29 cellular contexts compared by ENCODE assay signal in the genomic region with DNA sequence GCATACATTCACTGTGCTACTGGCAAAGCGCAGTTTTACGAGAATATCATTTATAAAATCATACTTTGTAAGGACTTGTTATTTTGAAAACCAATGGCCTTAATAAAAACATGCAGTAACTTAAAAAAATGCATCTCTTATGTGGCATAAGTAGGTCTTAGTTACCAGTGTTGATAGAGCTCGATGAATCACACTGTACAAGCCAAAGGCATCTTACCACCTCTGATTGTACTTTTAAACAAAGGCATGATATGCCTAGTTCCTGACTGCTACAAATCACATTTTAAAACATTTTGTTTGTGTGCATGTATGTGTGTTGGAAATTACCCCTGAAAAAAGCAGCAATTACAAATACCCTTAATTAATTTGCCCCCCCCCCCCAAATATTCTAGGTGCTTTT. TPM values are rescaled to one million over a fixed set of nuclear protein-coding genes. Genes with fewer than 3 reads are reported as not detected.
A peak's percentile ranks its signal among the peaks of the same experiment; 100 is the strongest.
DNase-seq lines count a peak whose midpoint lies in the region; ATAC-seq, FAIRE-seq and TF ChIP-seq lines count a peak whose summit lies in the region.
"Had no signal": no experiment of that assay in that cellular context is flagged by ENCODE, and none has a peak within 500 bp of the region (broad histone marks: within the 10 kb centered on the region; RNA-seq: fewer than 3 reads in every experiment).

No MANE protein-coding gene starts in this region.

- no peak for TF ChIP-seq POLR2A in GM12891 (IDR thresholded peaks at IDR 0.05; ENCODE audit: low read depth, low read length)

- H3K9me3 ChIP-seq in HUES6 (ENCODE audit: control insufficient read depth, insufficient read depth, low read depth, low read length) (no peaks in the 10 kb centered on the region), iPS-20b (ENCODE audit: insufficient read depth, low read depth, low read length) (no peaks in the 10 kb centered on the region)
- H3K9me3 ChIP-seq: esophagus muscularis mucosa, prostate gland, sigmoid colon had no signal

- no peak for DNase-seq in GM12891 (ENCODE audit: insufficient read length, low spot score)
- no peak for DNase-seq in activated effector memory CD4-positive, alpha-beta T cell treated with anti-CD3 and anti-CD28 coated beads, Interleukin-2, amount 50 U/mL, for 16 hours
- DNase-seq in A172 (ENCODE audit: low spot score): no peak
- DNase-seq in activated CD4-positive, alpha-beta memory T cell treated with anti-CD3 and anti-CD28 coated beads for 36 hours: no peak
- DNase-seq: activated CD4-positive, alpha-beta T cell treated with anti-CD3 and anti-CD28 coated beads, Interleukin-2, amount 50 U/mL, for 1 hour; dorsolateral prefrontal cortex; EL; head of caudate nucleus; kidney glomerular epithelial cell; NCI-H1048; NCI-H1694 treated with DMSO at 0.1 percent for 48 hours; NCI-H446 treated with DMSO at 0.1 percent for 48 hours; NCI-H774; SIG-M5; sigmoid colon; T1000; trophoblast cell had no signal

- H3K36me3 Mint-ChIP-seq in activated naive CD8-positive, alpha-beta T cell: peaks cover 3% of the 10 kb centered on the region
- H3K36me3 Mint-ChIP-seq in activated CD4-positive, alpha-beta memory T cell treated with anti-CD3 and anti-CD28 coated beads for 36 hours: peaks cover 10% of the 10 kb centered on the region

- POLR2A ChIA-PET in activated CD4-positive, alpha-beta memory T cell treated with anti-CD3 and anti-CD28 coated beads for 36 hours (lab: Charles Lee): interaction anchor here (0.5 to 1.1 kb wide), 2 partner anchors 48 to 58 kb away, joined by 3 read pairs; no protein-coding TSS in a partner anchor

- H3K9ac ChIP-seq in HUES6 (ENCODE audit: low read length): no peak overlapping the region
- no peak overlapping the region for H3K9ac ChIP-seq in iPS-20b (ENCODE audit: low read depth, low read length)
- H3K9ac ChIP-seq: BLaER1 had no signal

- H3K4me1 ChIP-seq in HUES6 (ENCODE audit: control insufficient read depth, insufficient read depth, low read length) (peaks cover 14% of the 10 kb centered on the region), iPS-20b (ENCODE audit: insufficient read depth, low read length) (peaks cover 14% of the 10 kb centered on the region)
- H3K4me1 ChIP-seq: esophagus muscularis mucosa, foreskin keratinocyte, prostate gland, sigmoid colon had no signal

- H3K36me3 ChIP-seq in HUES6 (ENCODE audit: control insufficient read depth, insufficient read depth, low read length): peaks cover 12% of the 10 kb centered on the region
- no peaks in the 10 kb centered on the region for H3K36me3 ChIP-seq in iPS-20b (ENCODE audit: insufficient read depth, low read depth, low read length)
- H3K36me3 ChIP-seq: prostate gland, sigmoid colon had no signal

- H3K27ac Mint-ChIP-seq in activated naive CD8-positive, alpha-beta T cell: peak overlapping the region; percentile 76
- H3K27ac Mint-ChIP-seq in activated CD4-positive, alpha-beta memory T cell treated with anti-CD3 and anti-CD28 coated beads for 36 hours: no peak overlapping the region
- H3K27ac Mint-ChIP-seq: brain had no signal

- peaks cover 45% of the 10 kb centered on the region for H3K4me1 Mint-ChIP-seq in activated naive CD8-positive, alpha-beta T cell (ENCODE audit: low read depth)
- peaks cover 29% of the 10 kb centered on the region for H3K4me1 Mint-ChIP-seq in activated CD4-positive, alpha-beta memory T cell treated with anti-CD3 and anti-CD28 coated beads for 36 hours (ENCODE audit: low read depth)
- H3K4me1 Mint-ChIP-seq: brain had no signal

- H3K27ac ChIP-seq in HUES6 (ENCODE audit: low read depth, low read length): peak overlapping the region; percentile 27; the same call in 1 of the 2 replicates
- H3K27ac ChIP-seq in iPS-20b (ENCODE audit: low read length): no peak overlapping the region
- H3K27ac ChIP-seq: BLaER1, dorsolateral prefrontal cortex, esophagus muscularis mucosa, foreskin keratinocyte, prostate gland, sigmoid colon, VCaP had no signal

- H3K27me3 ChIP-seq in HUES6 (ENCODE audit: control insufficient read depth, insufficient read depth, low read length) (no peaks in the 10 kb centered on the region), iPS-20b (ENCODE audit: insufficient read depth, low read length) (no peaks in the 10 kb centered on the region)
- H3K27me3 ChIP-seq: BLaER1, esophagus muscularis mucosa, foreskin keratinocyte, sigmoid colon had no signal

- intact Hi-C loops in activated CD4-positive, alpha-beta memory T cell treated with anti-CD3 and anti-CD28 coated beads for 36 hours (cut with micrococcal nuclease): loop anchor here (5.0 kb wide), 1 partner anchor 173 kb away; no protein-coding TSS in a partner anchor

- ATAC-seq in GM21528 (IDR thresholded peaks at IDR 0.05; ENCODE audit: low FRiP score, unreplicated experiment): no peak
- ATAC-seq: foreskin keratinocyte had no signal

- H3K4me3 Mint-ChIP-seq in activated naive CD8-positive, alpha-beta T cell: peak overlapping the region; percentile 31
- no peak overlapping the region for H3K4me3 Mint-ChIP-seq in activated CD4-positive, alpha-beta memory T cell treated with anti-CD3 and anti-CD28 coated beads for 36 hours
- H3K4me3 Mint-ChIP-seq: brain had no signal

- no peaks in the 10 kb centered on the region for H3K27me3 Mint-ChIP-seq in activated naive CD8-positive, alpha-beta T cell
- no peaks in the 10 kb centered on the region for H3K27me3 Mint-ChIP-seq in activated CD4-positive, alpha-beta memory T cell treated with anti-CD3 and anti-CD28 coated beads for 36 hours
- H3K27me3 Mint-ChIP-seq: brain had no signal

- CTCF ChIA-PET in activated CD4-positive, alpha-beta memory T cell treated with anti-CD3 and anti-CD28 coated beads for 36 hours (lab: Charles Lee): interaction anchor here (1.0 kb wide), 1 partner anchor 195 kb away, joined by 3 read pairs; no protein-coding TSS in a partner anchor

- H3K9me3 Mint-ChIP-seq in activated naive CD8-positive, alpha-beta T cell (ENCODE audit: low read depth): no peaks in the 10 kb centered on the region
- no peaks in the 10 kb centered on the region for H3K9me3 Mint-ChIP-seq in activated CD4-positive, alpha-beta memory T cell treated with anti-CD3 and anti-CD28 coated beads for 36 hours

- FAIRE-seq in GM12891 (lab: Jason Lieb, UNC): peak; percentile 69
- FAIRE-seq: endometrium, RCC 7860 had no signal

- H3K4me3 ChIP-seq in HUES6 (ENCODE audit: low read depth, low read length): no peak overlapping the region
- H3K4me3 ChIP-seq in iPS-20b (ENCODE audit: low read length): peak overlapping the region; percentile 43; the same call in 1 of the 2 replicates
- H3K4me3 ChIP-seq: BLaER1, dorsolateral prefrontal cortex, esophagus muscularis mucosa, prostate gland, sigmoid colon had no signal

TF ChIP-seq in GM12891, 5 proteins besides CTCF, POLR2A, EP300 and RAD21:
- TF ChIP-seq TAF1 (IDR thresholded peaks at IDR 0.05; ENCODE audit: low read depth, low read length): no peak

RNA-seq across cellular contexts. Expression of a gene that starts 58.5 kb away (rescaled TPM):
- 8.4 TPM for polyA plus RNA-seq in GM12891 (2012; ENCODE audit: low read depth, missing spikeins)
- 29.9 and 33.5 TPM in 2 replicates for total RNA-seq in A172 (2014; rRNA removed; shearing (Covaris generic))
- total RNA-seq in activated CD4-positive, alpha-beta memory T cell treated with anti-CD3 and anti-CD28 coated beads for 36 hours: 10 to 100 TPM; 19.6 to 24.2 TPM
